ENCODE assay signal across 1 cellular context in the genomic region with DNA sequence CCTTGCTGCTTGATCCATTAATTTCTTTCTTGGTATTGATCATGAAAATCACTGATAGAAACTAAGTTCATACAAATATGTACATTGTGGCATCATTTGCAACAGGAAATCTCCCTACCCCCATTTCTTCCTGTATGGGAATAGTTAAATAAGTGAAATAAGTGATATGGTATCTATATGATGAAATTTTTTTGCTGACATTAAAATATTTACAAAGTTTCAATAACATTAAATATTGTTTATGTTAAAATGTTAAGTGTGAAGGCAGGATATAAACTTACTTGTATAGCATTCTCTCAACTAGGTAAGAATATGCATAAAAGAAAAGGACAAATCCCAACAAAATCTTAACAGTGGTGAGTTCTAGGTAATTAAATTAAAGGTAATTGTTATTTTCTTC.
TF ChIP-seq lines count a peak whose summit lies in the region.

No MANE protein-coding gene starts in this region.

TF ChIP-seq in HepG2, 621 proteins besides CTCF, POLR2A, EP300 and RAD21 (continued from another document):
- TF ChIP-seq, protein P1, sequence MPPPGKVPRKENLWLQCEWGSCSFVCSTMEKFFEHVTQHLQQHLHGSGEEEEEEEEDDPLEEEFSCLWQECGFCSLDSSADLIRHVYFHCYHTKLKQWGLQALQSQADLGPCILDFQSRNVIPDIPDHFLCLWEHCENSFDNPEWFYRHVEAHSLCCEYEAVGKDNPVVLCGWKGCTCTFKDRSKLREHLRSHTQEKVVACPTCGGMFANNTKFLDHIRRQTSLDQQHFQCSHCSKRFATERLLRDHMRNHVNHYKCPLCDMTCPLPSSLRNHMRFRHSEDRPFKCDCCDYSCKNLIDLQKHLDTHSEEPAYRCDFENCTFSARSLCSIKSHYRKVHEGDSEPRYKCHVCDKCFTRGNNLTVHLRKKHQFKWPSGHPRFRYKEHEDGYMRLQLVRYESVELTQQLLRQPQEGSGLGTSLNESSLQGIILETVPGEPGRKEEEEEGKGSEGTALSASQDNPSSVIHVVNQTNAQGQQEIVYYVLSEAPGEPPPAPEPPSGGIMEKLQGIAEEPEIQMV (CRISPR knock-in tag; IDR thresholded peaks at IDR 0.05; ENCODE audit: low read depth) = no peak
- TF ChIP-seq MBNL3 (CRISPR knock-in tag; conservative IDR thresholded peaks at IDR 0.05) (no peak), ZSCAN25 (CRISPR knock-in tag; IDR thresholded peaks at IDR 0.05) (no peak), SP1 (IDR thresholded peaks at IDR 0.05) (no peak), SP1 (CRISPR knock-in tag; IDR thresholded peaks at IDR 0.05) (no peak)
